Comparison of ENCODE assay signal across 9 cellular contexts in the genomic region with DNA sequence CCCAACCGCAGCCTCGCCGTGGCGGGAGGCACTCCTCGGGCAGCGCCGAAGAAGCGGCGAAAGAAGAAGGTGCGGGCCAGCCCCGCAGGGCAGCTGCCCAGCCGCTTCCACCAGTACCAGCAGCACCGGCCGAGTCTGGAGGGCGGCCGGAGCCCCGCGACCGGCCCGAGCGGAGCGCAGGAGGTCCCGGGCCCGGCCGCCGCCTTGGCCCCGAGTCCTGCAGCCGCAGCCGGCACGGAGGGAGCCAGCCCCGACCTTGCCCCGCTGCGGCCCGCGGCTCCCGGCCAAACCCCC. TPM values are rescaled to one million over a fixed set of nuclear protein-coding genes. Genes with fewer than 3 reads are reported as not detected.
DNase-seq lines count a peak whose midpoint lies in the region; ATAC-seq and TF ChIP-seq lines count a peak whose summit lies in the region.
"Had no signal": no experiment of that assay in that cellular context is flagged by ENCODE, and none has a peak within 500 bp of the region (broad histone marks: within the 10 kb centered on the region; RNA-seq: fewer than 3 reads in every experiment).

No MANE protein-coding gene starts in this region.

- POLR2A ChIA-PET in CD4-positive, alpha-beta T cell (lab: Charles Lee) = interaction anchor here (0.5 to 7.1 kb wide), 42 partner anchors 9 to 1929 kb away, joined by 3 to 212 read pairs (median 8); a partner anchor contains a TSS

- H3K27me3 Mint-ChIP-seq in CD4-positive, alpha-beta T cell = peaks cover 5% of the 10 kb centered on the region
- no peaks in the 10 kb centered on the region for H3K27me3 Mint-ChIP-seq in effector memory CD8-positive, alpha-beta T cell
- peaks cover 4% of the 10 kb centered on the region for H3K27me3 Mint-ChIP-seq in nephron progenitor cell (ENCODE audit: low read depth, poor library complexity)

- DNase-seq in CD4-positive, alpha-beta T cell = no peak
- DNase-seq in effector memory CD8-positive, alpha-beta T cell = no peak
- DNase-seq in nephron progenitor cell = no peak
- DNase-seq in iPS-NIHi11 (ENCODE audit: low spot score) = no peak
- DNase-seq in SW 1271 (lab: John Stamatoyannopoulos, UW) = no peak
- DNase-seq in NCI-H524 treated with DMSO at 0.1 percent for 48 hours (lab: John Stamatoyannopoulos, UW) = no peak

- intact Hi-C loops in CD4-positive, alpha-beta T cell (cut with DNase I, micrococcal nuclease) = loop anchor here (2.0 to 10.0 kb wide), 8 partner anchors 64 to 1926 kb away; a partner anchor contains a TSS

- peaks cover 13% of the 10 kb centered on the region for H3K4me1 ChIP-seq in OCI-LY3 (ENCODE audit: low read length)

- peaks cover 30% of the 10 kb centered on the region for H3K79me2 ChIP-seq in OCI-LY3 (ENCODE audit: low read length)

- CTCF ChIA-PET in CD4-positive, alpha-beta T cell (lab: Charles Lee) = interaction anchor here (1.1 kb wide), 1 partner anchor 117 kb away, joined by 4 read pairs; a partner anchor contains a TSS

- peak overlapping the region; percentile 94 for H3K4me3 Mint-ChIP-seq in CD4-positive, alpha-beta T cell
- H3K4me3 Mint-ChIP-seq in effector memory CD8-positive, alpha-beta T cell = peak overlapping the region; percentile 87 to 94
- peak overlapping the region; percentile 97 for H3K4me3 Mint-ChIP-seq in nephron progenitor cell

- H4K20me1 ChIP-seq in OCI-LY3 (ENCODE audit: insufficient read depth, low read length) = peaks cover 28% of the 10 kb centered on the region

- peaks cover 62% of the 10 kb centered on the region for H3K36me3 Mint-ChIP-seq in CD4-positive, alpha-beta T cell (ENCODE audit: low read depth)
- H3K36me3 Mint-ChIP-seq in effector memory CD8-positive, alpha-beta T cell (ENCODE audit: insufficient read depth) = peaks cover 71% of the 10 kb centered on the region
- peaks cover 34% of the 10 kb centered on the region for H3K36me3 Mint-ChIP-seq in nephron progenitor cell (ENCODE audit: low read depth)

- H3K27ac Mint-ChIP-seq in CD4-positive, alpha-beta T cell = peak overlapping the region; percentile 97
- peak overlapping the region; percentile 96 to 98 for H3K27ac Mint-ChIP-seq in effector memory CD8-positive, alpha-beta T cell
- H3K27ac Mint-ChIP-seq in nephron progenitor cell = peak overlapping the region; percentile 98

- H3K4me2 ChIP-seq in OCI-LY3 (ENCODE audit: low read length) = peak overlapping the region; percentile 55

- TF ChIP-seq CTCF in CD4-positive, alpha-beta T cell (IDR thresholded peaks at IDR 0.05) = no peak
- no peak for TF ChIP-seq CTCF in OCI-LY3 (IDR thresholded peaks at IDR 0.05; ENCODE audit: low read depth, low read length)
- TF ChIP-seq CTCF in nephron progenitor cell (IDR thresholded peaks at IDR 0.05) = no peak

- peaks cover 47% of the 10 kb centered on the region for H3K4me1 Mint-ChIP-seq in CD4-positive, alpha-beta T cell (ENCODE audit: low read depth)
- H3K4me1 Mint-ChIP-seq in effector memory CD8-positive, alpha-beta T cell (ENCODE audit: low read depth in 2 of 2) = peaks cover 26 to 29% of the 10 kb centered on the region in 2 donors
- peaks cover 45% of the 10 kb centered on the region for H3K4me1 Mint-ChIP-seq in nephron progenitor cell

- H3K27me3 ChIP-seq in CD4-positive, alpha-beta T cell (ENCODE audit: control insufficient read depth, insufficient read depth, low read length) = no peaks in the 10 kb centered on the region
- H3K27me3 ChIP-seq in OCI-LY3 (ENCODE audit: low read depth, low read length) = no peaks in the 10 kb centered on the region

- ATAC-seq in CD4-positive, alpha-beta T cell (ENCODE audit: poor library complexity) = peak; percentile 0
- peak; percentile 8 for ATAC-seq in GM21825 (IDR thresholded peaks at IDR 0.05; ENCODE audit: unreplicated experiment)
- ATAC-seq in effector memory CD8-positive, alpha-beta T cell (replicated peaks) = no peak

- peak overlapping the region; percentile 94 for H3K4me3 ChIP-seq in OCI-LY3 (ENCODE audit: low read length)

- H2AFZ ChIP-seq in OCI-LY3 (ENCODE audit: low read depth, low read length) = no peak overlapping the region

- H3K36me3 ChIP-seq in OCI-LY3 (replicated peaks; ENCODE audit: low read depth, low read length) = peaks cover 31% of the 10 kb centered on the region

- no peaks in the 10 kb centered on the region for H3K9me3 Mint-ChIP-seq in CD4-positive, alpha-beta T cell
- H3K9me3 Mint-ChIP-seq in effector memory CD8-positive, alpha-beta T cell = no peaks in the 10 kb centered on the region
- H3K9me3 Mint-ChIP-seq in nephron progenitor cell = no peaks in the 10 kb centered on the region

- peak overlapping the region; percentile 80 for H3K9ac ChIP-seq in OCI-LY3 (ENCODE audit: low read length)

- peak overlapping the region; percentile 100 for H3K27ac ChIP-seq in CD4-positive, alpha-beta T cell (ENCODE audit: low read depth, low read length)
- H3K27ac ChIP-seq in OCI-LY3 (ENCODE audit: low read length) = peak overlapping the region; percentile 70

- H3K9me3 ChIP-seq in CD4-positive, alpha-beta T cell (ENCODE audit: control insufficient read depth, low read length) = no peaks in the 10 kb centered on the region
- H3K9me3 ChIP-seq in OCI-LY3 (ENCODE audit: insufficient read depth, low read length) = no peaks in the 10 kb centered on the region

RNA-seq across cellular contexts. Expression of a gene that starts 0.5 kb away (rescaled TPM):
- 1,000 to 10,000 TPM in 1 of 2 experiments, 100 to 1,000 TPM in 1; 974 to 1,023 TPM for total RNA-seq in CD4-positive, alpha-beta T cell

RNA-seq across cellular contexts. Expression of a gene that starts 36.8 kb away (rescaled TPM):
- not detected for total RNA-seq in CD4-positive, alpha-beta T cell
- total RNA-seq: HT1080 had no signal
